Comparison of ENCODE assay signal across 1 cellular context in the genomic region with DNA sequence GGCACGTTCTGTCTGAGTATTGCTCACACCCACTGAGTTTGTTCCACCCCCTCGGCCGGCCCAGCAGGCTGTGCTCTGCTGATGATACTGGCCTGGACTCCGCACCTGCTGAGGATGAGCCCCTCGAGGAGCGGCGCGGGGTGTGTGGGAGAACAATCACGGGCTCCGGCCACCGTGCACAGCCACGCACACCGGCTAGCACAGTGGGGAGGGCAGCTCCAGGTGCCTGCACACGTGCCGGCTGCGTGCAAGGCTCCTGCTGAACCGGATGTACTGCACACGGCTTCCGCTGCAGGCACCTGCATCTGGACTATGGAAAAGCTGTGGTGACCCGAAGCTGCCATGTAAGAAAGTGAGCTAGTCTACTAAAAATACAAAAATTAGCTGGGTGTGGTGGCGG.
TF ChIP-seq lines count a peak whose summit lies in the region.

No MANE protein-coding gene starts in this region.

TF ChIP-seq in HEK293, 187 proteins besides CTCF, POLR2A, EP300 and RAD21 (continued from another document):
- TF ChIP-seq, protein P1, sequence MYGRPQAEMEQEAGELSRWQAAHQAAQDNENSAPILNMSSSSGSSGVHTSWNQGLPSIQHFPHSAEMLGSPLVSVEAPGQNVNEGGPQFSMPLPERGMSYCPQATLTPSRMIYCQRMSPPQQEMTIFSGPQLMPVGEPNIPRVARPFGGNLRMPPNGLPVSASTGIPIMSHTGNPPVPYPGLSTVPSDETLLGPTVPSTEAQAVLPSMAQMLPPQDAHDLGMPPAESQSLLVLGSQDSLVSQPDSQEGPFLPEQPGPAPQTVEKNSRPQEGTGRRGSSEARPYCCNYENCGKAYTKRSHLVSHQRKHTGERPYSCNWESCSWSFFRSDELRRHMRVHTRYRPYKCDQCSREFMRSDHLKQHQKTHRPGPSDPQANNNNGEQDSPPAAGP (tag by site-specific recombination; IDR thresholded peaks at IDR 0.05): no peak
- TF ChIP-seq ZNF175 (tag by site-specific recombination; IDR thresholded peaks at IDR 0.05) (no peak), ZSCAN30 (tag by site-specific recombination; IDR thresholded peaks at IDR 0.05) (no peak), ZNF530 (tag by site-specific recombination; IDR thresholded peaks at IDR 0.05; ENCODE audit: low read depth) (no peak), ZNF76 (tag by site-specific recombination; IDR thresholded peaks at IDR 0.05; ENCODE audit: borderline replicate concordance, low read depth) (no peak), OVOL3 (tag by site-specific recombination; IDR thresholded peaks at IDR 0.05) (no peak), ZNF10 (tag by site-specific recombination; IDR thresholded peaks at IDR 0.05) (peak; percentile 85), KLF16 (tag by site-specific recombination; IDR thresholded peaks at IDR 0.05) (no peak)
- TF ChIP-seq, protein P2, sequence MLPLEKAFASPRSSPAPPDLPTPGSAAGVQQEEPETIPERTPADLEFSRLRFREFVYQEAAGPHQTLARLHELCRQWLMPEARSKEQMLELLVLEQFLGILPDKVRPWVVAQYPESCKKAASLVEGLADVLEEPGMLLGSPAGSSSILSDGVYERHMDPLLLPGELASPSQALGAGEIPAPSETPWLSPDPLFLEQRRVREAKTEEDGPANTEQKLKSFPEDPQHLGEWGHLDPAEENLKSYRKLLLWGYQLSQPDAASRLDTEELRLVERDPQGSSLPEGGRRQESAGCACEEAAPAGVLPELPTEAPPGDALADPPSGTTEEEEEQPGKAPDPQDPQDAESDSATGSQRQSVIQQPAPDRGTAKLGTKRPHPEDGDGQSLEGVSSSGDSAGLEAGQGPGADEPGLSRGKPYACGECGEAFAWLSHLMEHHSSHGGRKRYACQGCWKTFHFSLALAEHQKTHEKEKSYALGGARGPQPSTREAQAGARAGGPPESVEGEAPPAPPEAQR (tag by site-specific recombination; IDR thresholded peaks at IDR 0.05): no peak
- TF ChIP-seq, protein P3, sequence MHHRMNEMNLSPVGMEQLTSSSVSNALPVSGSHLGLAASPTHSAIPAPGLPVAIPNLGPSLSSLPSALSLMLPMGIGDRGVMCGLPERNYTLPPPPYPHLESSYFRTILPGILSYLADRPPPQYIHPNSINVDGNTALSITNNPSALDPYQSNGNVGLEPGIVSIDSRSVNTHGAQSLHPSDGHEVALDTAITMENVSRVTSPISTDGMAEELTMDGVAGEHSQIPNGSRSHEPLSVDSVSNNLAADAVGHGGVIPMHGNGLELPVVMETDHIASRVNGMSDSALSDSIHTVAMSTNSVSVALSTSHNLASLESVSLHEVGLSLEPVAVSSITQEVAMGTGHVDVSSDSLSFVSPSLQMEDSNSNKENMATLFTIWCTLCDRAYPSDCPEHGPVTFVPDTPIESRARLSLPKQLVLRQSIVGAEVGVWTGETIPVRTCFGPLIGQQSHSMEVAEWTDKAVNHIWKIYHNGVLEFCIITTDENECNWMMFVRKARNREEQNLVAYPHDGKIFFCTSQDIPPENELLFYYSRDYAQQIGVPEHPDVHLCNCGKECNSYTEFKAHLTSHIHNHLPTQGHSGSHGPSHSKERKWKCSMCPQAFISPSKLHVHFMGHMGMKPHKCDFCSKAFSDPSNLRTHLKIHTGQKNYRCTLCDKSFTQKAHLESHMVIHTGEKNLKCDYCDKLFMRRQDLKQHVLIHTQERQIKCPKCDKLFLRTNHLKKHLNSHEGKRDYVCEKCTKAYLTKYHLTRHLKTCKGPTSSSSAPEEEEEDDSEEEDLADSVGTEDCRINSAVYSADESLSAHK (tag by site-specific recombination; IDR thresholded peaks at IDR 0.05): no peak
- TF ChIP-seq, protein P4, sequence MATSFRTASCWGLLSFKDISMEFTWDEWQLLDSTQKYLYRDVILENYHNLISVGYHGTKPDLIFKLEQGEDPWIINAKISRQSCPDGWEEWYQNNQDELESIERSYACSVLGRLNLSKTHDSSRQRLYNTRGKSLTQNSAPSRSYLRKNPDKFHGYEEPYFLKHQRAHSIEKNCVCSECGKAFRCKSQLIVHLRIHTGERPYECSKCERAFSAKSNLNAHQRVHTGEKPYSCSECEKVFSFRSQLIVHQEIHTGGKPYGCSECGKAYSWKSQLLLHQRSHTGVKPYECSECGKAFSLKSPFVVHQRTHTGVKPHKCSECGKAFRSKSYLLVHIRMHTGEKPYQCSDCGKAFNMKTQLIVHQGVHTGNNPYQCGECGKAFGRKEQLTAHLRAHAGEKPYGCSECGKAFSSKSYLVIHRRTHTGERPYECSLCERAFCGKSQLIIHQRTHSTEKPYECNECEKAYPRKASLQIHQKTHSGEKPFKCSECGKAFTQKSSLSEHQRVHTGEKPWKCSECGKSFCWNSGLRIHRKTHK (tag by site-specific recombination; IDR thresholded peaks at IDR 0.05): no peak
